8 cellular contexts compared by ENCODE assay signal in genomic region chr3:52705438-52705687, GRCh38. TPM values are rescaled to one million over a fixed set of nuclear protein-coding genes. Genes with fewer than 3 reads are reported as not detected.
DNase-seq lines count a peak whose midpoint lies in the region; FAIRE-seq and TF ChIP-seq lines count a peak whose summit lies in the region.

No MANE protein-coding gene starts in this region.

- TF ChIP-seq CTCF in GM12864 (IDR thresholded peaks at IDR 0.05; ENCODE audit: low read depth, low read length, missing control alignments) (no peak), OCI-LY7 (conservative IDR thresholded peaks at IDR 0.05; ENCODE audit: low read length) (no peak), epithelial cell of esophagus (IDR thresholded peaks at IDR 0.05; ENCODE audit: insufficient read depth, low read depth, low read length, missing control alignments) (no peak)

- H3K4me3 ChIP-seq in GM12864 (ENCODE audit: low read depth, low read length): peak overlapping the region; percentile 90
- H3K4me3 ChIP-seq in OCI-LY7 (ENCODE audit: low read depth, low read length, poor library complexity, severe bottlenecking): peak overlapping the region; percentile 95
- peak overlapping the region; percentile 98 for H3K4me3 ChIP-seq in epithelial cell of esophagus (ENCODE audit: low read length)
- H3K4me3 ChIP-seq in trophoblast cell (ENCODE audit: low read depth, low read length): peak overlapping the region; percentile 96

- peak overlapping the region; percentile 79 for H2BK5ac ChIP-seq in trophoblast cell (ENCODE audit: low read depth, low read length, poor library complexity)

- H3K9ac ChIP-seq in trophoblast cell (ENCODE audit: low read length): peak overlapping the region; percentile 81

- H3K4ac ChIP-seq in trophoblast cell (ENCODE audit: low read depth, low read length): peak overlapping the region; percentile 65

- peak overlapping the region; percentile 96 for H4K91ac ChIP-seq in trophoblast cell (ENCODE audit: low read depth, low read length)

- peak overlapping the region; percentile 98 for H3K4me2 ChIP-seq in OCI-LY7 (ENCODE audit: low read length)
- H3K4me2 ChIP-seq in trophoblast cell (ENCODE audit: low read length): peak overlapping the region; percentile 79

- H3K27ac ChIP-seq in OCI-LY7 (ENCODE audit: low read depth, low read length, poor library complexity, severe bottlenecking) (peak overlapping the region; percentile 63), trophoblast cell (ENCODE audit: low read depth, low read length) (peak overlapping the region; percentile 78)

- peak overlapping the region; percentile 97 for H3K14ac ChIP-seq in trophoblast cell (ENCODE audit: low read length)

- H3K9me3 ChIP-seq in OCI-LY7 (ENCODE audit: low read length): no peaks in the 10 kb centered on the region
- peaks cover 4% of the 10 kb centered on the region for H3K9me3 ChIP-seq in trophoblast cell (ENCODE audit: insufficient read depth, low read depth, low read length)

- peak overlapping the region; percentile 39 for H2AK5ac ChIP-seq in trophoblast cell (ENCODE audit: low read length)

- peak overlapping the region; percentile 65 for H2BK120ac ChIP-seq in trophoblast cell (ENCODE audit: insufficient read depth, low read length, poor library complexity)

- H2BK12ac ChIP-seq in trophoblast cell (ENCODE audit: low read length): no peak overlapping the region

- intact Hi-C loops in OCI-LY7 (cut with micrococcal nuclease; ENCODE audit: unreplicated experiment): no loop called here

- POLR2A ChIA-PET in OCI-LY7 (lab: Charles Lee): interaction anchor here (1.5 to 7.4 kb wide), 4 partner anchors 14 to 54 kb away, joined by 3 to 44 read pairs (median 4); no protein-coding TSS in a partner anchor

- no TSS peak for BruUV-seq in OCI-LY7 (replicated peaks; lab: Mats Ljungman, UMichigan)

- peak overlapping the region; percentile 63 for H2AFZ ChIP-seq in OCI-LY7 (ENCODE audit: low read length)
- H2AFZ ChIP-seq in trophoblast cell (ENCODE audit: insufficient read depth, low read length, poor library complexity): peak overlapping the region; percentile 94

- H3K79me1 ChIP-seq in trophoblast cell (ENCODE audit: low read length): peaks cover 13% of the 10 kb centered on the region

- WGBS in trophoblast cell (ENCODE audit: extremely low coverage, insufficient coverage, insufficient read length): no CpG with 5 or more reads among the region's 25 CpGs

- H3K23ac ChIP-seq in trophoblast cell (ENCODE audit: low read length): no peak overlapping the region

- no peaks in the 10 kb centered on the region for H3K9me2 ChIP-seq in OCI-LY7 (ENCODE audit: insufficient read depth, low read length)

- no peak for FAIRE-seq in GM12892 (lab: Jason Lieb, UNC)

- peaks cover 10% of the 10 kb centered on the region; the same call in 1 of the 2 replicates for H4K20me1 ChIP-seq in OCI-LY7 (ENCODE audit: insufficient read depth, low read length)

- H3K4me1 ChIP-seq in OCI-LY7 (ENCODE audit: insufficient read depth, low read length, poor library complexity, severe bottlenecking) (peaks cover 41% of the 10 kb centered on the region), trophoblast cell (ENCODE audit: control insufficient read depth in 1 of 2, insufficient read depth in 2 of 2, low read length in 2 of 2) (peaks cover 3 to 8% of the 10 kb centered on the region in 2 experiments)

- H3K36me3 ChIP-seq in OCI-LY7 (ENCODE audit: insufficient read depth, low read length) (peaks cover 26% of the 10 kb centered on the region), trophoblast cell (ENCODE audit: control insufficient read depth in 1 of 2, insufficient read depth in 2 of 2, low read length in 2 of 2) (peaks cover 0 to 2% of the 10 kb centered on the region in 2 experiments)

- H3K79me2 ChIP-seq in OCI-LY7 (ENCODE audit: insufficient read depth, low read depth, low read length) (peaks cover 48% of the 10 kb centered on the region), trophoblast cell (ENCODE audit: control insufficient read depth, insufficient read depth, low read length, poor library complexity) (peaks cover 10% of the 10 kb centered on the region)

- peak overlapping the region; percentile 97 for H4K8ac ChIP-seq in trophoblast cell (ENCODE audit: low read depth, low read length)

- H3K18ac ChIP-seq in trophoblast cell (ENCODE audit: low read length): peak overlapping the region; percentile 92

- H4K12ac ChIP-seq in trophoblast cell (ENCODE audit: low read depth, low read length): peak overlapping the region; percentile 93

- DNase-seq in GM12864 (ENCODE audit: low read depth): no peak
- no peak for DNase-seq in OCI-LY7 (ENCODE audit: low spot score)
- no peak for DNase-seq in epithelial cell of esophagus (ENCODE audit: low read depth)
- DNase-seq in trophoblast cell: no peak
- no peak for DNase-seq in dedifferentiated amniotic fluid mesenchymal stem cell (ENCODE audit: extremely low spot score)
- DNase-seq in NCI-H524 (lab: John Stamatoyannopoulos, UW): no peak
- no peak for DNase-seq in effector CD4-positive, alpha-beta T cell
- DNase-seq in GM12892 (ENCODE audit: insufficient read length): no peak

- no peaks in the 10 kb centered on the region for H3K27me3 ChIP-seq in trophoblast cell (ENCODE audit: insufficient read depth, low read length)

- CTCF ChIA-PET in OCI-LY7 (lab: Charles Lee; ENCODE audit: unreplicated experiment): no interaction called here

- TF ChIP-seq POLR2A in GM12892 (IDR thresholded peaks at IDR 0.05; ENCODE audit: low read depth, low read length): no peak

RNA-seq across cellular contexts. Expression of gene GLT8D1, which starts 0.2 kb away (rescaled TPM):
- total RNA-seq in OCI-LY7 (2014; rRNA removed; shearing (Covaris generic)): 35.6 and 39.6 TPM in 2 replicates
- total RNA-seq in OCI-LY7 (2022): 34.0 and 37.7 TPM in 2 replicates
- polyA plus RNA-seq in trophoblast cell (2013): 46.7 and 46.8 TPM in 2 replicates
- polyA plus RNA-seq in GM12892 (2012; ENCODE audit: missing spikeins): 48.0 TPM

RNA-seq across cellular contexts. Expression of gene SPCS1, which starts 0.5 kb away (rescaled TPM):
- 46.6 and 58.1 TPM in 2 replicates for total RNA-seq in OCI-LY7 (2014; rRNA removed; shearing (Covaris generic))
- total RNA-seq in OCI-LY7 (2022): 73.8 and 81.6 TPM in 2 replicates
- 139 and 144 TPM in 2 replicates for polyA plus RNA-seq in trophoblast cell (2013)
- polyA plus RNA-seq in GM12892 (2012; ENCODE audit: missing spikeins): 176 TPM

RNA-seq across cellular contexts. Expression of gene GNL3, which starts 19.5 kb away (rescaled TPM):
- total RNA-seq in OCI-LY7 (2014; rRNA removed; shearing (Covaris generic)): 220 and 232 TPM in 2 replicates
- total RNA-seq in OCI-LY7 (2022): 147 and 182 TPM in 2 replicates
- polyA plus RNA-seq in trophoblast cell (2013): 204 and 213 TPM in 2 replicates
- polyA plus RNA-seq in GM12892 (2012; ENCODE audit: missing spikeins): 191 TPM

RNA-seq across cellular contexts. Expression of gene PBRM1, which starts 19.6 kb away (rescaled TPM):
- total RNA-seq in OCI-LY7 (2014; rRNA removed; shearing (Covaris generic)): 67.2 and 75.7 TPM in 2 replicates
- 90.8 and 91.1 TPM in 2 replicates for total RNA-seq in OCI-LY7 (2022)
- 33.7 and 38.9 TPM in 2 replicates for polyA plus RNA-seq in trophoblast cell (2013)
- 28.7 TPM for polyA plus RNA-seq in GM12892 (2012; ENCODE audit: missing spikeins)
